Comparison of ENCODE assay signal across 1 cellular context in genomic region chr3:124579641-124580040, GRCh38.
A peak's percentile ranks its signal among the peaks of the same experiment; 100 is the strongest.
TF ChIP-seq lines count a peak whose summit lies in the region.

No MANE protein-coding gene starts in this region.

TF ChIP-seq in K562, 482 proteins besides CTCF, POLR2A, EP300 and RAD21 (continued from another document):
- TF ChIP-seq ZNF398 (CRISPR knock-in tag; IDR thresholded peaks at IDR 0.05) (no peak), NFXL1 (CRISPR knock-in tag; IDR thresholded peaks at IDR 0.05) (no peak), ZNF764 (CRISPR knock-in tag; IDR thresholded peaks at IDR 0.05; ENCODE audit: low read depth) (no peak), PML (IDR thresholded peaks at IDR 0.05; ENCODE audit: low read length) (no peak), ZNF655 (CRISPR knock-in tag; IDR thresholded peaks at IDR 0.05) (no peak), ZNF77 (CRISPR knock-in tag; IDR thresholded peaks at IDR 0.05) (no peak), KAT8 (IDR thresholded peaks at IDR 0.05; ENCODE audit: low read depth) (no peak), ZNF12 (CRISPR knock-in tag; IDR thresholded peaks at IDR 0.05) (no peak), ATF4 (CRISPR knock-in tag; IDR thresholded peaks at IDR 0.05) (no peak), ZNF668 (CRISPR knock-in tag; IDR thresholded peaks at IDR 0.05) (no peak), PHTF2 (CRISPR knock-in tag; IDR thresholded peaks at IDR 0.05) (no peak), LEF1 (IDR thresholded peaks at IDR 0.05) (no peak), ZBTB26 (CRISPR knock-in tag; IDR thresholded peaks at IDR 0.05) (no peak), CCNT2 (IDR thresholded peaks at IDR 0.05; ENCODE audit: borderline replicate concordance, extremely low read depth, insufficient read length, low read depth, low read length) (no peak), TCF7 (IDR thresholded peaks at IDR 0.05; ENCODE audit: borderline replicate concordance) (no peak), NFRKB (IDR thresholded peaks at IDR 0.05; ENCODE audit: low read depth) (no peak), CUX1 (CRISPR knock-in tag; IDR thresholded peaks at IDR 0.05) (no peak), MBD1 (CRISPR knock-in tag; IDR thresholded peaks at IDR 0.05) (no peak), ZNF316 (IDR thresholded peaks at IDR 0.05) (no peak), YBX1 (IDR thresholded peaks at IDR 0.05) (no peak), ZNF23 (CRISPR knock-in tag; IDR thresholded peaks at IDR 0.05) (no peak), GTF2E2 (tag; IDR thresholded peaks at IDR 0.05) (no peak), TAL1 (IDR thresholded peaks at IDR 0.05) (peak; percentile 31; the same call in 1 of the 2 replicates), POLR2B (IDR thresholded peaks at IDR 0.05; ENCODE audit: low read depth, partially characterized antibody) (no peak), ZNF511 (CRISPR knock-in tag; IDR thresholded peaks at IDR 0.05) (no peak), ZNF347 (CRISPR knock-in tag; IDR thresholded peaks at IDR 0.05; ENCODE audit: low read depth) (no peak), ZNF324 (CRISPR knock-in tag; IDR thresholded peaks at IDR 0.05) (no peak), MCM2 (IDR thresholded peaks at IDR 0.05; ENCODE audit: low read depth) (no peak), PHF21A (IDR thresholded peaks at IDR 0.05; ENCODE audit: borderline replicate concordance, low read depth) (no peak), SUPT5H (IDR thresholded peaks at IDR 0.05) (no peak), TCF15 (CRISPR knock-in tag; IDR thresholded peaks at IDR 0.05) (no peak), XRCC3 (IDR thresholded peaks at IDR 0.05) (no peak), PRDM10 (IDR thresholded peaks at IDR 0.05; ENCODE audit: partially characterized antibody) (no peak), DMBX1 (CRISPR knock-in tag; IDR thresholded peaks at IDR 0.05; ENCODE audit: borderline replicate concordance) (no peak), ZNF224 (CRISPR knock-in tag; IDR thresholded peaks at IDR 0.05) (no peak), SFPQ (IDR thresholded peaks at IDR 0.05; ENCODE audit: low read depth, low read length) (no peak), FIP1L1 (IDR thresholded peaks at IDR 0.05; ENCODE audit: low read depth, low read length, poor library complexity, severe bottlenecking) (no peak), CHD1 (IDR thresholded peaks at IDR 0.05; ENCODE audit: low read length) (no peak)
TF ChIP-seq in K562: peak in this region for 43.
